ENCODE assay signal across 8 cellular contexts in genomic region chr1:26959722-26960624, GRCh38. TPM values are rescaled to one million over a fixed set of nuclear protein-coding genes. Genes with fewer than 3 reads are reported as not detected.
DNase-seq lines count a peak whose midpoint lies in the region; ATAC-seq, FAIRE-seq and TF ChIP-seq lines count a peak whose summit lies in the region.

Gene KDF1, minus strand, starts transcription at chr1:26960468. Its CDS starts 8,088 bp downstream, at chr1:26952380.

- FAIRE-seq in D721Med (lab: Jason Lieb, UNC), result no peak

- ATAC-seq in GM19328 (IDR thresholded peaks at IDR 0.05; ENCODE audit: unreplicated experiment), result no peak
- ATAC-seq in GM21447 (IDR thresholded peaks at IDR 0.05; ENCODE audit: unreplicated experiment), result no peak

- H3K9me2 ChIP-seq in hepatocyte (replicated peaks; ENCODE audit: insufficient read depth), result no peaks in the 10 kb centered on the region

- TF ChIP-seq CTCF in hepatocyte (IDR thresholded peaks at IDR 0.05; ENCODE audit: poor library complexity) (peak; percentile 4), D721Med (IDR thresholded peaks at IDR 0.05; ENCODE audit: insufficient read depth, missing control alignments) (no peak)

- peak within 1 kb of the TSS; percentile 77 for H3K4me2 ChIP-seq in hepatocyte

- H3K27ac ChIP-seq in hepatocyte, result peak within 1 kb of the TSS; percentile 88

- no peaks in the 10 kb centered on the region for H4K20me1 ChIP-seq in hepatocyte (ENCODE audit: insufficient read depth, poor library complexity, severe bottlenecking)

- no peaks in the 10 kb centered on the region for H3K36me3 ChIP-seq in hepatocyte (replicated peaks; ENCODE audit: insufficient read depth, low read depth)

- peak within 1 kb of the TSS; percentile 92 for H2AFZ ChIP-seq in hepatocyte

- H3K27me3 ChIP-seq in hepatocyte, result peaks cover 14% of the 10 kb centered on the region

- peak; percentile 86 for DNase-seq in DMS79 treated with DMSO at 0.1 percent for 48 hours (lab: John Stamatoyannopoulos, UW)
- peak; percentile 53 for DNase-seq in NCI-H774 (lab: John Stamatoyannopoulos, UW)
- DNase-seq in activated naive CD4-positive, alpha-beta T cell treated with Interleukin-2 at 50 U/mL for 16 hours, result peak; percentile 50
- peak; percentile 94 for DNase-seq in hepatocyte (ENCODE audit: low spot score)
- DNase-seq in stimulated activated CD4-positive, alpha-beta T cell treated with anti-CD3 and anti-CD28 coated beads, Interleukin-12 subunit alpha, Interleukin-12 subunit beta, amount 100 ng/mL, for 4 hours, result peak; percentile 35
- DNase-seq in D721Med (ENCODE audit: insufficient read length, low spot score), result no peak

- peaks cover 40% of the 10 kb centered on the region for H3K79me2 ChIP-seq in hepatocyte

- WGBS in hepatocyte (ENCODE audit: low lambda C conversion rate, missing lambda C conversion rate), result 2% methylated on average over 58 of the region's 86 CpGs

- H3K4me1 ChIP-seq in hepatocyte (ENCODE audit: insufficient read depth), result peaks cover 5% of the 10 kb centered on the region

- peak within 1 kb of the TSS; percentile 88 for H3K4me3 ChIP-seq in hepatocyte

- no peaks in the 10 kb centered on the region for H3K9me3 ChIP-seq in hepatocyte (ENCODE audit: low read depth)

RNA-seq across cellular contexts. Expression of gene KDF1, which starts in this region (rescaled TPM):
- 10.5 and 18.1 TPM in 2 replicates for total RNA-seq in hepatocyte
- polyA plus RNA-seq in hepatocyte, result 17.2 and 21.9 TPM in 2 replicates
